In the genomic region with DNA sequence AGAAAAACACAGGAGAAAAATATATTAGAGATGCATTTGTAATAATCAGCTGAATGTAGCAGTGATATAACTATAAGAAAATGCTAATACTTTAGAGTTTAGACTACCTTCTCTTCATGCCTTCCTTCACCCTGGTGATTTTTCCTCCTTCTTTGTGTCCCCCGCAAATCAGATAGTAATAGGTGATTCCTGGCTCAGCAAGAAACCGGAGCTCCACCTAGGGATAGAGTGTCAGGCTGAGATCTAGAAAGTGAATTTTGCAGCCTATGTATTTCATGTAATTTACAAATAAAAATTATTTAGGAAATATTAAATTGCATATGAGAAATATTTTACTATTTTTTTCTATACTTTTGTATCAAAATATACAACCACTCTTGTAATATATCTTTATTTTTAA, we compare ENCODE assay signal across 22 cellular contexts.
DNase-seq lines count a peak whose midpoint lies in the region; ATAC-seq and TF ChIP-seq lines count a peak whose summit lies in the region.
"Had no signal": no experiment of that assay in that cellular context is flagged by ENCODE, and none has a peak within 500 bp of the region (broad histone marks: within the 10 kb centered on the region; RNA-seq: fewer than 3 reads in every experiment).

No MANE protein-coding gene starts in this region.

- H3F3A ChIP-seq in smooth muscle cell (ENCODE audit: low read depth) = no peaks in the 10 kb centered on the region

- H3K4me2 ChIP-seq in OCI-LY7 (ENCODE audit: low read length) (no peak overlapping the region), smooth muscle cell (no peak overlapping the region), neuronal stem cell (ENCODE audit: insufficient read depth, low read length, poor library complexity, severe bottlenecking) (no peak overlapping the region)
- H3K4me2 ChIP-seq: BLaER1 had no signal

- no peak overlapping the region for H2BK120ac ChIP-seq in neuronal stem cell (ENCODE audit: low read depth, low read length)

- no peaks in the 10 kb centered on the region for H3K36me3 ChIP-seq in OCI-LY7 (ENCODE audit: insufficient read depth, low read length)
- no peaks in the 10 kb centered on the region for H3K36me3 ChIP-seq in smooth muscle cell (ENCODE audit: low read depth)
- no peaks in the 10 kb centered on the region for H3K36me3 ChIP-seq in neuronal stem cell (replicated peaks in 1 of 2; ENCODE audit: control insufficient read depth in 2 of 2, insufficient read depth in 2 of 2, low read length in 2 of 2)
- H3K36me3 ChIP-seq: BLaER1, prostate gland, upper lobe of right lung had no signal

- H3K79me1 ChIP-seq in neuronal stem cell (ENCODE audit: low read depth, low read length) = no peaks in the 10 kb centered on the region

- no peak overlapping the region for H3K27ac ChIP-seq in OCI-LY7 (ENCODE audit: low read depth, low read length, poor library complexity, severe bottlenecking)
- H3K27ac ChIP-seq in foreskin keratinocyte = no peak overlapping the region
- no peak overlapping the region for H3K27ac ChIP-seq in smooth muscle cell (ENCODE audit: low read depth)
- H3K27ac ChIP-seq in neuronal stem cell (replicated peaks; ENCODE audit: low read length) = no peak overlapping the region
- H3K27ac ChIP-seq: BLaER1, body of pancreas, prostate gland, SK-N-MC, skin epidermis, upper lobe of right lung had no signal

- no peak overlapping the region for H3K18ac ChIP-seq in neuronal stem cell (ENCODE audit: low read length)

- intact Hi-C loops in OCI-LY7 (cut with micrococcal nuclease; ENCODE audit: unreplicated experiment) = loop anchor here (5.0 kb wide), 2 partner anchors 111 to 236 kb away; a partner anchor contains a TSS

- H2BK5ac ChIP-seq in neuronal stem cell (ENCODE audit: low read length) = no peak overlapping the region

- no peaks in the 10 kb centered on the region for H3K27me3 ChIP-seq in foreskin keratinocyte
- no peaks in the 10 kb centered on the region for H3K27me3 ChIP-seq in smooth muscle cell (ENCODE audit: low read depth)
- H3K27me3 ChIP-seq in neuronal stem cell (ENCODE audit: control insufficient read depth in 3 of 3, insufficient read depth in 3 of 3, low read depth in 1 of 3, low read length in 3 of 3) = no peaks in the 10 kb centered on the region
- H3K27me3 ChIP-seq: BLaER1, body of pancreas, upper lobe of right lung had no signal

- no peak overlapping the region for H3K4ac ChIP-seq in neuronal stem cell (ENCODE audit: low read length)

- no peak for ATAC-seq in foreskin keratinocyte
- ATAC-seq: activated T-cell treated with anti-CD3 and anti-CD28 coated beads, Interleukin-2, amount 50 U/mL, for 72 hours; body of pancreas; natural killer cell treated with Interleukin-12 subunit alpha and Interleukin-12 subunit beta and Interleukin-15 and Interleukin-18, amount 100 ng/mL, for 72 hours; Panc1; upper lobe of right lung had no signal

- no peak overlapping the region for H3K23ac ChIP-seq in neuronal stem cell (ENCODE audit: low read depth, low read length, poor library complexity)

- no peak overlapping the region for H3K9ac ChIP-seq in smooth muscle cell (ENCODE audit: low read depth)
- H3K9ac ChIP-seq in neuronal stem cell (ENCODE audit: low read depth, low read length, poor library complexity) = no peak overlapping the region
- H3K9ac ChIP-seq: BLaER1 had no signal

- H2AFZ ChIP-seq in OCI-LY7 (ENCODE audit: low read length) (no peak overlapping the region), smooth muscle cell (ENCODE audit: low read depth) (peak overlapping the region; percentile 54), neuronal stem cell (ENCODE audit: low read length) (no peak overlapping the region)

- no peaks in the 10 kb centered on the region for H3K79me2 ChIP-seq in OCI-LY7 (ENCODE audit: insufficient read depth, low read depth, low read length)
- H3K79me2 ChIP-seq in smooth muscle cell (ENCODE audit: low read depth) = no peaks in the 10 kb centered on the region

- POLR2A ChIA-PET in OCI-LY7 (lab: Charles Lee) = interaction anchor here (0.7 to 1.0 kb wide), 2 partner anchors 65 to 241 kb away, joined by 3 to 5 read pairs; no protein-coding TSS in a partner anchor

- no peaks in the 10 kb centered on the region for H3K9me3 ChIP-seq in OCI-LY7 (ENCODE audit: low read length)
- H3K9me3 ChIP-seq in smooth muscle cell (replicated peaks; ENCODE audit: low read depth) = no peaks in the 10 kb centered on the region
- no peaks in the 10 kb centered on the region for H3K9me3 ChIP-seq in neuronal stem cell (replicated peaks in 1 of 2; ENCODE audit: control insufficient read depth in 2 of 2, insufficient read depth in 1 of 2, low read depth in 1 of 2, low read length in 2 of 2)
- H3K9me3 ChIP-seq: BLaER1, body of pancreas, prostate gland, upper lobe of right lung had no signal

- H2AK5ac ChIP-seq in neuronal stem cell (ENCODE audit: low read depth, low read length) = no peak overlapping the region

- H4K8ac ChIP-seq in neuronal stem cell (ENCODE audit: low read depth, low read length) = no peak overlapping the region

- peaks cover 13% of the 10 kb centered on the region for H3K4me1 ChIP-seq in OCI-LY7 (ENCODE audit: insufficient read depth, low read length, poor library complexity, severe bottlenecking)
- no peaks in the 10 kb centered on the region for H3K4me1 ChIP-seq in foreskin keratinocyte
- peaks cover 16% of the 10 kb centered on the region for H3K4me1 ChIP-seq in smooth muscle cell (ENCODE audit: low read depth)
- peaks cover 0 to 9% of the 10 kb centered on the region in 2 donors for H3K4me1 ChIP-seq in neuronal stem cell (ENCODE audit: control insufficient read depth in 2 of 2, insufficient read depth in 1 of 2, low read depth in 1 of 2, low read length in 2 of 2)
- H3K4me1 ChIP-seq: BLaER1, body of pancreas, prostate gland, upper lobe of right lung had no signal

- H3K4me3 ChIP-seq in OCI-LY7 (ENCODE audit: low read depth, low read length, poor library complexity, severe bottlenecking) (no peak overlapping the region), smooth muscle cell (no peak overlapping the region), neuronal stem cell (ENCODE audit: low read length in 2 of 2) (no peak overlapping the region)
- H3K4me3 ChIP-seq: BLaER1, body of pancreas, prostate gland, SK-N-MC, skin epidermis, upper lobe of right lung had no signal

- WGBS in smooth muscle cell (ENCODE audit: low lambda C conversion rate) = 74% methylated on average over 2 of the region's 2 CpGs
- WGBS in neuronal stem cell (ENCODE audit: extremely low coverage in 2 of 2, insufficient read length in 2 of 2, insufficient replicate concordance in 1 of 2), 2 donors = no CpG with 5 or more reads among the region's 2 CpGs

- H2BK12ac ChIP-seq in neuronal stem cell (ENCODE audit: low read length) = no peak overlapping the region

- no peak overlapping the region for H3K14ac ChIP-seq in neuronal stem cell (ENCODE audit: low read length)

- H4K20me1 ChIP-seq in OCI-LY7 (ENCODE audit: insufficient read depth, low read length) (no peaks in the 10 kb centered on the region), smooth muscle cell (ENCODE audit: low read depth) (no peaks in the 10 kb centered on the region)
- H4K20me1 ChIP-seq: BLaER1 had no signal

- CTCF ChIA-PET in OCI-LY7 (lab: Charles Lee; ENCODE audit: unreplicated experiment) = no interaction called here

- H2BK15ac ChIP-seq in neuronal stem cell (ENCODE audit: low read length) = no peak overlapping the region

- DNase-seq in NCI-H748 (lab: John Stamatoyannopoulos, UW; ENCODE audit: unreplicated experiment) (peak; percentile 6), NCI-H748 treated with DMSO at 0.1 percent for 48 hours (lab: John Stamatoyannopoulos, UW) (no peak), OCI-LY7 (ENCODE audit: low spot score) (peak; percentile 16), foreskin keratinocyte (no peak), smooth muscle cell (lab: John Stamatoyannopoulos, UW; ENCODE audit: unreplicated experiment) (no peak), NCI-H2196 treated with DMSO at 0.1 percent for 48 hours (lab: John Stamatoyannopoulos, UW; ENCODE audit: unreplicated experiment) (no peak), neuronal stem cell (ENCODE audit: low spot score) (no peak)
- no peak for DNase-seq in activated T-cell treated with anti-CD3 and anti-CD28 coated beads, Interleukin-2, amount 50 U/mL, for 48 hours
- DNase-seq: activated CD4-positive, CD25-positive, alpha-beta regulatory T cell; activated T-cell treated with anti-CD3 and anti-CD28 coated beads, Interleukin-2, amount 50 U/mL, for 72 hours; body of pancreas; cortex of kidney; KG1; NCI-H69; stimulated activated CD4-positive, alpha-beta T cell treated with anti-CD3 and anti-CD28 coated beads, Interleukin-4, amount 100 ng/mL, for 24 hours; upper lobe of right lung had no signal

- no peaks in the 10 kb centered on the region for H3K9me2 ChIP-seq in OCI-LY7 (ENCODE audit: insufficient read depth, low read length)

- BruUV-seq in OCI-LY7 (replicated peaks; lab: Mats Ljungman, UMichigan) = no TSS peak

- TF ChIP-seq CTCF in OCI-LY7 (conservative IDR thresholded peaks at IDR 0.05; ENCODE audit: low read length) = peak; percentile 63
- TF ChIP-seq CTCF in foreskin keratinocyte (conservative IDR thresholded peaks at IDR 0.05) = peak; percentile 43
- no peak for TF ChIP-seq CTCF in smooth muscle cell (IDR thresholded peaks at IDR 0.05; ENCODE audit: borderline replicate concordance, insufficient read depth, poor library complexity, severe bottlenecking)

- H4K91ac ChIP-seq in neuronal stem cell (ENCODE audit: low read depth, low read length, poor library complexity) = no peak overlapping the region

Comparison
In these comparisons a context has a peak if more than half of its experiments do, and no peak if none do; other contexts are left out.
1. DNase-seq: peak in NCI-H748 (single experiment) and OCI-LY7 (single experiment); none in NCI-H748 treated with DMSO at 0.1 percent for 48 hours (single experiment), foreskin keratinocyte (0 of 2), smooth muscle cell (single experiment), activated T-cell treated with anti-CD3 and anti-CD28 coated beads, Interleukin-2, amount 50 U/mL, for 48 hours (0 of 2), NCI-H2196 treated with DMSO at 0.1 percent for 48 hours (single experiment) and neuronal stem cell (single experiment).